Comparison of ENCODE assay signal across 20 cellular contexts in the genomic region with DNA sequence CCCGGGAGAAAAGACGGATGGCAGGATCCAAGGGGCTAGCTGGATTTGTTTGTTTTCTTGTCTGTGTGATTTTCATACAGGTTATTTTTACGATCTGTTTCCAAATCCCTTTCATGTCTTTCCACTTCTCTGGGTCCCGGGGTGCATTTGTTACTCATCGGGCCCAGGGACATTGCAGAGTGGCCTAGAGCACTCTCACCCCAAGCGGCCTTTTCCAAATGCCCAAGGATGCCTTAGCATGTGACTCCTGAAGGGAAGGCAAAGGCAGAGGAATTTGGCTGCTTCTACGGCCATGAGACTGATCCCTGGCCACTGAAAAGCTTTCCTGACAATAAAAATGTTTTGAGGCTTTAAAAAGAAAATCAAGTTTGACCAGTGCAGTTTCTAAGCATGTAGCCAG.
DNase-seq lines count a peak whose midpoint lies in the region; ATAC-seq and TF ChIP-seq lines count a peak whose summit lies in the region.
"Had no signal": no experiment of that assay in that cellular context is flagged by ENCODE, and none has a peak within 500 bp of the region (broad histone marks: within the 10 kb centered on the region; RNA-seq: fewer than 3 reads in every experiment).

No MANE protein-coding gene starts in this region.

- ATAC-seq in activated naive CD8-positive, alpha-beta T cell treated with anti-CD3 and anti-CD28 coated beads, Interleukin-2, amount 10 ng/mL, durations not matched to agents 7 days and 5 days (ENCODE audit: low read depth): no peak
- ATAC-seq in activated naive CD8-positive, alpha-beta T cell treated with anti-CD3 and anti-CD28 coated beads, Interleukin-2, amount 50 U/mL, for 24 hours: no peak
- ATAC-seq in WTC11: no peak

- peak overlapping the region; percentile 34 to 61 for H3K27ac ChIP-seq in prostate gland
- H3K27ac ChIP-seq: PC-9, SK-N-MC had no signal

- CTCF ChIA-PET in WTC11 (lab: Charles Lee): interaction anchor here (2.3 kb wide), 1 partner anchor 20 kb away, joined by 19 read pairs; no protein-coding TSS in a partner anchor

- peaks cover 8% of the 10 kb centered on the region for H3K4me1 ChIP-seq in prostate gland (replicated peaks)

- H3K36me3 ChIP-seq in prostate gland: no peaks in the 10 kb centered on the region
- H3K36me3 ChIP-seq: MG63 had no signal

- no peak overlapping the region for H3K4me3 Mint-ChIP-seq in activated naive CD8-positive, alpha-beta T cell treated with anti-CD3 and anti-CD28 coated beads, Interleukin-2, amount 10 ng/mL, durations not matched to agents 7 days and 5 days
- no peak overlapping the region for H3K4me3 Mint-ChIP-seq in activated naive CD8-positive, alpha-beta T cell treated with anti-CD3 and anti-CD28 coated beads, Interleukin-2, amount 50 U/mL, for 24 hours
- no peak overlapping the region for H3K4me3 Mint-ChIP-seq in WTC11

- DNase-seq in activated naive CD8-positive, alpha-beta T cell treated with anti-CD3 and anti-CD28 coated beads, Interleukin-2, amount 10 ng/mL, durations not matched to agents 7 days and 5 days: peak; percentile 2
- no peak for DNase-seq in activated naive CD8-positive, alpha-beta T cell treated with anti-CD3 and anti-CD28 coated beads, Interleukin-2, amount 50 U/mL, for 24 hours
- DNase-seq in medulla oblongata (ENCODE audit: extremely low spot score) (peak; percentile 35), prostate gland (ENCODE audit: low spot score) (no peak), NCI-H187 (lab: John Stamatoyannopoulos, UW) (no peak), WTC11 (ENCODE audit: low spot score) (no peak)
- no peak for DNase-seq in effector CD4-positive, alpha-beta T cell
- DNase-seq: AML-193, C1 segment of cervical spinal cord, GDM1, GOT3, Karpas-422, NCI-H1417 treated with DMSO at 0.1 percent for 48 hours, NCI-H1930, NCI-H226, NCI-H748 treated with DMSO at 0.1 percent for 48 hours, SHP77 had no signal

- intact Hi-C loops in prostate gland (cut with DNase I): no loop called here

- H3K27me3 Mint-ChIP-seq in activated naive CD8-positive, alpha-beta T cell treated with anti-CD3 and anti-CD28 coated beads, Interleukin-2, amount 10 ng/mL, durations not matched to agents 7 days and 5 days: peaks cover 2% of the 10 kb centered on the region
- H3K27me3 Mint-ChIP-seq in activated naive CD8-positive, alpha-beta T cell treated with anti-CD3 and anti-CD28 coated beads, Interleukin-2, amount 50 U/mL, for 24 hours: no peaks in the 10 kb centered on the region
- H3K27me3 Mint-ChIP-seq in WTC11 (ENCODE audit: low read depth): no peaks in the 10 kb centered on the region

- H3K9me3 Mint-ChIP-seq in activated naive CD8-positive, alpha-beta T cell treated with anti-CD3 and anti-CD28 coated beads, Interleukin-2, amount 10 ng/mL, durations not matched to agents 7 days and 5 days: no peaks in the 10 kb centered on the region
- no peaks in the 10 kb centered on the region for H3K9me3 Mint-ChIP-seq in activated naive CD8-positive, alpha-beta T cell treated with anti-CD3 and anti-CD28 coated beads, Interleukin-2, amount 50 U/mL, for 24 hours
- peaks cover 3% of the 10 kb centered on the region; the same call in 1 of the 2 replicates for H3K9me3 Mint-ChIP-seq in WTC11

- H3K4me1 Mint-ChIP-seq in activated naive CD8-positive, alpha-beta T cell treated with anti-CD3 and anti-CD28 coated beads, Interleukin-2, amount 10 ng/mL, durations not matched to agents 7 days and 5 days: no peaks in the 10 kb centered on the region
- no peaks in the 10 kb centered on the region for H3K4me1 Mint-ChIP-seq in activated naive CD8-positive, alpha-beta T cell treated with anti-CD3 and anti-CD28 coated beads, Interleukin-2, amount 50 U/mL, for 24 hours
- peaks cover 55% of the 10 kb centered on the region for H3K4me1 Mint-ChIP-seq in WTC11

- H3K9me3 ChIP-seq in prostate gland: no peaks in the 10 kb centered on the region
- H3K9me3 ChIP-seq: MG63 had no signal

- H3K4me3 ChIP-seq in prostate gland: no peak overlapping the region
- H3K4me3 ChIP-seq: MG63, PC-9, SK-N-MC had no signal

- H3K27me3 ChIP-seq in prostate gland (replicated peaks; ENCODE audit: insufficient read depth): no peaks in the 10 kb centered on the region
- H3K27me3 ChIP-seq: MG63 had no signal

- WGBS in prostate gland: 29% methylated on average over 7 of the region's 7 CpGs

- no peaks in the 10 kb centered on the region for H3K36me3 Mint-ChIP-seq in activated naive CD8-positive, alpha-beta T cell treated with anti-CD3 and anti-CD28 coated beads, Interleukin-2, amount 10 ng/mL, durations not matched to agents 7 days and 5 days
- H3K36me3 Mint-ChIP-seq in activated naive CD8-positive, alpha-beta T cell treated with anti-CD3 and anti-CD28 coated beads, Interleukin-2, amount 50 U/mL, for 24 hours (ENCODE audit: low read depth): no peaks in the 10 kb centered on the region
- H3K36me3 Mint-ChIP-seq in WTC11: no peaks in the 10 kb centered on the region

- no peak overlapping the region for H3K27ac Mint-ChIP-seq in activated naive CD8-positive, alpha-beta T cell treated with anti-CD3 and anti-CD28 coated beads, Interleukin-2, amount 10 ng/mL, durations not matched to agents 7 days and 5 days
- no peak overlapping the region for H3K27ac Mint-ChIP-seq in activated naive CD8-positive, alpha-beta T cell treated with anti-CD3 and anti-CD28 coated beads, Interleukin-2, amount 50 U/mL, for 24 hours
- H3K27ac Mint-ChIP-seq in WTC11: no peak overlapping the region

- TF ChIP-seq CTCF in prostate gland (IDR thresholded peaks at IDR 0.05) (no peak), WTC11 (IDR thresholded peaks at IDR 0.05) (no peak)

- POLR2A ChIA-PET in activated naive CD8-positive, alpha-beta T cell treated with anti-CD3 and anti-CD28 coated beads, Interleukin-2, amount 10 ng/mL, durations not matched to agents 7 days and 5 days (lab: Charles Lee): no interaction called here
- POLR2A ChIA-PET in WTC11 (lab: Charles Lee): no interaction called here

- TF ChIP-seq POLR2A in prostate gland (IDR thresholded peaks at IDR 0.05): no peak

TF ChIP-seq in WTC11, 78 proteins besides CTCF, POLR2A, EP300 and RAD21 (continues in another document):
- TF ChIP-seq ELF4 (CRISPR knock-in tag; IDR thresholded peaks at IDR 0.05; ENCODE audit: low read depth) (no peak), ETV6 (CRISPR knock-in tag; IDR thresholded peaks at IDR 0.05) (no peak), ZNF423 (CRISPR knock-in tag; IDR thresholded peaks at IDR 0.05) (no peak), CREB1 (CRISPR knock-in tag; IDR thresholded peaks at IDR 0.05) (no peak)
- TF ChIP-seq, protein P1, sequence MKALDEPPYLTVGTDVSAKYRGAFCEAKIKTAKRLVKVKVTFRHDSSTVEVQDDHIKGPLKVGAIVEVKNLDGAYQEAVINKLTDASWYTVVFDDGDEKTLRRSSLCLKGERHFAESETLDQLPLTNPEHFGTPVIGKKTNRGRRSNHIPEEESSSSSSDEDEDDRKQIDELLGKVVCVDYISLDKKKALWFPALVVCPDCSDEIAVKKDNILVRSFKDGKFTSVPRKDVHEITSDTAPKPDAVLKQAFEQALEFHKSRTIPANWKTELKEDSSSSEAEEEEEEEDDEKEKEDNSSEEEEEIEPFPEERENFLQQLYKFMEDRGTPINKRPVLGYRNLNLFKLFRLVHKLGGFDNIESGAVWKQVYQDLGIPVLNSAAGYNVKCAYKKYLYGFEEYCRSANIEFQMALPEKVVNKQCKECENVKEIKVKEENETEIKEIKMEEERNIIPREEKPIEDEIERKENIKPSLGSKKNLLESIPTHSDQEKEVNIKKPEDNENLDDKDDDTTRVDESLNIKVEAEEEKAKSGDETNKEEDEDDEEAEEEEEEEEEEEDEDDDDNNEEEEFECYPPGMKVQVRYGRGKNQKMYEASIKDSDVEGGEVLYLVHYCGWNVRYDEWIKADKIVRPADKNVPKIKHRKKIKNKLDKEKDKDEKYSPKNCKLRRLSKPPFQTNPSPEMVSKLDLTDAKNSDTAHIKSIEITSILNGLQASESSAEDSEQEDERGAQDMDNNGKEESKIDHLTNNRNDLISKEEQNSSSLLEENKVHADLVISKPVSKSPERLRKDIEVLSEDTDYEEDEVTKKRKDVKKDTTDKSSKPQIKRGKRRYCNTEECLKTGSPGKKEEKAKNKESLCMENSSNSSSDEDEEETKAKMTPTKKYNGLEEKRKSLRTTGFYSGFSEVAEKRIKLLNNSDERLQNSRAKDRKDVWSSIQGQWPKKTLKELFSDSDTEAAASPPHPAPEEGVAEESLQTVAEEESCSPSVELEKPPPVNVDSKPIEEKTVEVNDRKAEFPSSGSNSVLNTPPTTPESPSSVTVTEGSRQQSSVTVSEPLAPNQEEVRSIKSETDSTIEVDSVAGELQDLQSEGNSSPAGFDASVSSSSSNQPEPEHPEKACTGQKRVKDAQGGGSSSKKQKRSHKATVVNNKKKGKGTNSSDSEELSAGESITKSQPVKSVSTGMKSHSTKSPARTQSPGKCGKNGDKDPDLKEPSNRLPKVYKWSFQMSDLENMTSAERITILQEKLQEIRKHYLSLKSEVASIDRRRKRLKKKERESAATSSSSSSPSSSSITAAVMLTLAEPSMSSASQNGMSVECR (CRISPR knock-in tag; IDR thresholded peaks at IDR 0.05; ENCODE audit: borderline replicate concordance): no peak
- TF ChIP-seq, protein P2, sequence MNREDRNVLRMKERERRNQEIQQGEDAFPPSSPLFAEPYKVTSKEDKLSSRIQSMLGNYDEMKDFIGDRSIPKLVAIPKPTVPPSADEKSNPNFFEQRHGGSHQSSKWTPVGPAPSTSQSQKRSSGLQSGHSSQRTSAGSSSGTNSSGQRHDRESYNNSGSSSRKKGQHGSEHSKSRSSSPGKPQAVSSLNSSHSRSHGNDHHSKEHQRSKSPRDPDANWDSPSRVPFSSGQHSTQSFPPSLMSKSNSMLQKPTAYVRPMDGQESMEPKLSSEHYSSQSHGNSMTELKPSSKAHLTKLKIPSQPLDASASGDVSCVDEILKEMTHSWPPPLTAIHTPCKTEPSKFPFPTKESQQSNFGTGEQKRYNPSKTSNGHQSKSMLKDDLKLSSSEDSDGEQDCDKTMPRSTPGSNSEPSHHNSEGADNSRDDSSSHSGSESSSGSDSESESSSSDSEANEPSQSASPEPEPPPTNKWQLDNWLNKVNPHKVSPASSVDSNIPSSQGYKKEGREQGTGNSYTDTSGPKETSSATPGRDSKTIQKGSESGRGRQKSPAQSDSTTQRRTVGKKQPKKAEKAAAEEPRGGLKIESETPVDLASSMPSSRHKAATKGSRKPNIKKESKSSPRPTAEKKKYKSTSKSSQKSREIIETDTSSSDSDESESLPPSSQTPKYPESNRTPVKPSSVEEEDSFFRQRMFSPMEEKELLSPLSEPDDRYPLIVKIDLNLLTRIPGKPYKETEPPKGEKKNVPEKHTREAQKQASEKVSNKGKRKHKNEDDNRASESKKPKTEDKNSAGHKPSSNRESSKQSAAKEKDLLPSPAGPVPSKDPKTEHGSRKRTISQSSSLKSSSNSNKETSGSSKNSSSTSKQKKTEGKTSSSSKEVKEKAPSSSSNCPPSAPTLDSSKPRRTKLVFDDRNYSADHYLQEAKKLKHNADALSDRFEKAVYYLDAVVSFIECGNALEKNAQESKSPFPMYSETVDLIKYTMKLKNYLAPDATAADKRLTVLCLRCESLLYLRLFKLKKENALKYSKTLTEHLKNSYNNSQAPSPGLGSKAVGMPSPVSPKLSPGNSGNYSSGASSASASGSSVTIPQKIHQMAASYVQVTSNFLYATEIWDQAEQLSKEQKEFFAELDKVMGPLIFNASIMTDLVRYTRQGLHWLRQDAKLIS (CRISPR knock-in tag; IDR thresholded peaks at IDR 0.05; ENCODE audit: borderline replicate concordance): no peak

Comparison
In these comparisons a context has a peak if more than half of its experiments do, and no peak if none do; other contexts are left out.
1. DNase-seq: peak in activated naive CD8-positive, alpha-beta T cell treated with anti-CD3 and anti-CD28 coated beads, Interleukin-2, amount 10 ng/mL, durations not matched to agents 7 days and 5 days (single experiment) and medulla oblongata (single experiment); none in activated naive CD8-positive, alpha-beta T cell treated with anti-CD3 and anti-CD28 coated beads, Interleukin-2, amount 50 U/mL, for 24 hours (single experiment), prostate gland (single experiment), effector CD4-positive, alpha-beta T cell (single experiment), NCI-H187 (0 of 2) and WTC11 (single experiment).